In genomic region chr5:14870347-14871083, GRCh38 we compare ENCODE assay signal across 8 cellular contexts. TPM values are rescaled to one million over a fixed set of nuclear protein-coding genes. Genes with fewer than 3 reads are reported as not detected.
DNase-seq lines count a peak whose midpoint lies in the region; ATAC-seq and TF ChIP-seq lines count a peak whose summit lies in the region.

No MANE protein-coding gene starts in this region.

- H3K27me3 ChIP-seq in HAP-1 (ENCODE audit: low read depth): no peaks in the 10 kb centered on the region
- H3K27me3 ChIP-seq in mammary epithelial cell (ENCODE audit: insufficient read depth, low read length): no peaks in the 10 kb centered on the region
- H3K27me3 ChIP-seq in liver (ENCODE audit: control insufficient read depth in 4 of 4, insufficient read depth in 4 of 4, low read length in 3 of 4): no peaks in the 10 kb centered on the region

- H3K36me3 ChIP-seq in HAP-1 (replicated peaks) (no peaks in the 10 kb centered on the region), mammary epithelial cell (ENCODE audit: insufficient read depth, low read length) (no peaks in the 10 kb centered on the region), liver (ENCODE audit: control insufficient read depth in 4 of 4, insufficient read depth in 3 of 4, low read depth in 1 of 4, low read length in 3 of 4) (no peaks in the 10 kb centered on the region)

- intact Hi-C loops in mammary epithelial cell (cut with micrococcal nuclease): loop anchor here (1.0 to 5.0 kb wide), 3 partner anchors 128 to 183 kb away; no protein-coding TSS in a partner anchor

- no peaks in the 10 kb centered on the region for H3K27me3 Mint-ChIP-seq in T-helper 17 cell

- H3K9ac ChIP-seq in mammary epithelial cell (ENCODE audit: insufficient read depth, low read length): peak overlapping the region; percentile 61
- H3K9ac ChIP-seq in liver (ENCODE audit: low read depth in 1 of 2, low read length in 2 of 2): peak overlapping the region; percentile 30 to 93

- in situ Hi-C loops in HAP-1 (cut with MboI; ENCODE audit: low sequenced_read_pairs): no loop called here
- in situ Hi-C loops in mammary epithelial cell (cut with MboI; ENCODE audit: low sequenced_read_pairs in 2 of 2): no loop called here

- peaks cover 54% of the 10 kb centered on the region for H3K79me2 ChIP-seq in mammary epithelial cell (ENCODE audit: insufficient read depth, low read length)

- H2AFZ ChIP-seq in mammary epithelial cell (ENCODE audit: low read depth, low read length): peak overlapping the region; percentile 92

- H3K4me3 ChIP-seq in AG10803 (ENCODE audit: low read length) (peak overlapping the region; percentile 74), HAP-1 (peak overlapping the region; percentile 56), mammary epithelial cell (replicated peaks in 1 of 3; ENCODE audit: insufficient read depth in 1 of 3, low read depth in 2 of 3, low read length in 3 of 3) (peak overlapping the region; percentile 61 to 82 (median 72)), liver (ENCODE audit: low read depth in 1 of 3, low read length in 3 of 3) (peak overlapping the region; percentile 77 to 99 (median 90))

- TF ChIP-seq CTCF in AG10803 (conservative IDR thresholded peaks at IDR 0.05; ENCODE audit: low read length) (no peak), mammary epithelial cell (conservative IDR thresholded peaks at IDR 0.05 in 1 of 2, IDR thresholded peaks at IDR 0.05 in 1 of 2; ENCODE audit: extremely low read depth in 1 of 2, insufficient read depth in 1 of 2, low read depth in 1 of 2, low read length in 2 of 2) (peak in 1 of 2 donors; percentile 15), liver (IDR thresholded peaks at IDR 0.05; ENCODE audit: low read depth, low read length, missing input control) (no peak)

- DNase-seq in AG10803 (ENCODE audit: low read depth) (no peak), HAP-1 (ENCODE audit: low spot score in 2 of 2) (peak in 1 of 2 experiments; percentile 16), T-helper 17 cell (peak in 2 of 3 donors; percentile 42 to 56), mammary epithelial cell (no peak), islet precursor cell (no peak)
- DNase-seq in stimulated activated CD4-positive, alpha-beta T cell treated with anti-CD3 and anti-CD28 coated beads, Interleukin-4, amount 100 ng/mL, for 48 hours (ENCODE audit: low read depth in 2 of 2): peak; percentile 50 to 53

- no peaks in the 10 kb centered on the region for H4K20me1 ChIP-seq in mammary epithelial cell (ENCODE audit: insufficient read depth, low read length)

- ATAC-seq in T-helper 17 cell (no peak), GM19463 (IDR thresholded peaks at IDR 0.05; ENCODE audit: unreplicated experiment) (no peak)

- H3K9me3 ChIP-seq in HAP-1 (no peaks in the 10 kb centered on the region), T-helper 17 cell (ENCODE audit: control insufficient read depth, low read length, poor library complexity, severe bottlenecking) (no peaks in the 10 kb centered on the region), mammary epithelial cell (replicated peaks; ENCODE audit: insufficient read depth, low read length) (no peaks in the 10 kb centered on the region), liver (ENCODE audit: control insufficient read depth in 4 of 4, low read length in 3 of 4) (no peaks in the 10 kb centered on the region)

- dilution Hi-C loops in mammary epithelial cell (cut with HindIII; ENCODE audit: low sequenced_read_pairs): no loop called here

- peak overlapping the region; percentile 99 for H3K27ac Mint-ChIP-seq in T-helper 17 cell

- peak in 1 of 2 donors; percentile 21 for TF ChIP-seq RAD21 in liver (IDR thresholded peaks at IDR 0.05)

- H3K4me1 Mint-ChIP-seq in T-helper 17 cell: peaks cover 34% of the 10 kb centered on the region

- CTCF ChIA-PET in mammary epithelial cell (lab: Charles Lee; ENCODE audit: low non-redundant PET): no interaction called here

- H3K4me2 ChIP-seq in mammary epithelial cell (ENCODE audit: insufficient read depth, low read depth, low read length): peak overlapping the region; percentile 78

- H3K4me1 ChIP-seq in HAP-1: no peaks in the 10 kb centered on the region
- H3K4me1 ChIP-seq in mammary epithelial cell (ENCODE audit: insufficient read depth, low read length): peaks cover 19% of the 10 kb centered on the region
- peaks cover 9 to 31% (median 29%) of the 10 kb centered on the region in 4 donors for H3K4me1 ChIP-seq in liver (ENCODE audit: control insufficient read depth in 4 of 4, insufficient read depth in 4 of 4, low read length in 3 of 4)

- no peaks in the 10 kb centered on the region for H3K36me3 Mint-ChIP-seq in T-helper 17 cell (ENCODE audit: low read depth)

- whole genome bisulfite sequencing in mammary epithelial cell (ENCODE audit: low coverage, missing lambda C conversion rate): 2% methylated on average over 16 of the region's 21 CpGs
- 6% methylated on average over 21 of the region's 21 CpGs for WGBS in liver

- peak overlapping the region; percentile 98 for H3K4me3 Mint-ChIP-seq in T-helper 17 cell

- no TSS peak for BruUV-seq in mammary epithelial cell (replicated peaks; lab: Mats Ljungman, UMichigan)

- peak overlapping the region; percentile 26 for H3K27ac ChIP-seq in mammary epithelial cell (ENCODE audit: insufficient read depth, low read depth, low read length)
- H3K27ac ChIP-seq in liver (ENCODE audit: low read depth in 1 of 2, low read length in 2 of 2): peak overlapping the region; percentile 64 to 85

TF ChIP-seq in liver, 16 proteins besides CTCF, POLR2A, EP300 and RAD21:
- TF ChIP-seq YY1 (IDR thresholded peaks at IDR 0.05) (no peak), JUND (IDR thresholded peaks at IDR 0.05) (no peak), REST (IDR thresholded peaks at IDR 0.05) (no peak), MAX (IDR thresholded peaks at IDR 0.05) (no peak), SP1 (IDR thresholded peaks at IDR 0.05) (no peak), ZBTB33 (IDR thresholded peaks at IDR 0.05) (no peak), RXRA (IDR thresholded peaks at IDR 0.05) (no peak), NR2F2 (IDR thresholded peaks at IDR 0.05) (no peak), TAF1 (conservative IDR thresholded peaks at IDR 0.05) (no peak), HNF4G (IDR thresholded peaks at IDR 0.05) (no peak), ATF3 (IDR thresholded peaks at IDR 0.05) (no peak), FOXA1 (IDR thresholded peaks at IDR 0.05) (no peak), FOXA2 (IDR thresholded peaks at IDR 0.05) (no peak), EGR1 (IDR thresholded peaks at IDR 0.05; ENCODE audit: low read depth in 2 of 2) (no peak), GABPA (IDR thresholded peaks at IDR 0.05 in 1 of 2, conservative IDR thresholded peaks at IDR 0.05 in 1 of 2) (no peak), HNF4A (conservative IDR thresholded peaks at IDR 0.05) (no peak)

RNA-seq across cellular contexts. Expression of gene ANKH, which starts 1.1 kb away (rescaled TPM):
- total RNA-seq in T-helper 17 cell (100 to 1,000 TPM in 1 of 2 donors, 10 to 100 TPM in 1; 86.8 to 109 TPM), mammary epithelial cell (100 to 1,000 TPM in 1 of 2 donors, 10 to 100 TPM in 1; 77.8 to 138 TPM), liver (10 to 100 TPM; 33.0 to 57.1 TPM)
- polyA plus RNA-seq in mammary epithelial cell (46.9 TPM), liver (10 to 100 TPM in 1 of 2 donors, 1 to 10 TPM in 1; 9.3 to 41.8 TPM)
- 193 TPM for polyA minus RNA-seq in mammary epithelial cell

Comparison
In these comparisons a context has a peak if more than half of its experiments do, and no peak if none do; other contexts are left out.
1. DNase-seq: peak in T-helper 17 cell (2 of 3) and stimulated activated CD4-positive, alpha-beta T cell treated with anti-CD3 and anti-CD28 coated beads, Interleukin-4, amount 100 ng/mL, for 48 hours (2 of 2); none in AG10803 (single experiment), mammary epithelial cell (single experiment) and islet precursor cell (single experiment).
2. Peak in every context shown above with its lines, with median percentiles within 50 percentile points of each other: H3K4me3 ChIP-seq.